34 cellular contexts compared by ENCODE assay signal in genomic region chrX:8358302-8358701, GRCh38.
"Had no signal": no experiment of that assay in that cellular context is flagged by ENCODE, and none has a peak within 500 bp of the region (broad histone marks: within the 10 kb centered on the region; RNA-seq: fewer than 3 reads in every experiment).

No MANE protein-coding gene starts in this region.

- H3K9me3 ChIP-seq: MG63 had no signal

- DNase-seq: Karpas-422, Kasumi-1, MG63, MM.1S, MV-4-11, NCI-H1048, NCI-H1092, NCI-H1092 treated with DMSO at 0.1 percent for 48 hours, NCI-H1105, NCI-H1105 treated with DMSO at 0.1 percent for 48 hours, NCI-H1417, NCI-H1417 treated with DMSO at 0.1 percent for 48 hours, NCI-H1436, NCI-H1436 treated with DMSO at 0.1 percent for 48 hours, NCI-H146, NCI-H1694, NCI-H1694 treated with DMSO at 0.1 percent for 48 hours, NCI-H187, NCI-H187 treated with DMSO at 0.1 percent for 48 hours, NCI-H1930, NCI-H2029, NCI-H2029 treated with DMSO at 0.1 percent for 48 hours, NCI-H2081, NCI-H2081 treated with DMSO at 0.1 percent for 48 hours, NCI-H2107, NCI-H2171, NCI-H2171 treated with DMSO at 0.1 percent for 48 hours, NCI-H2227 treated with DMSO at 0.1 percent for 48 hours, NCI-H226, NCI-H345, NCI-H446, NCI-H446 treated with DMSO at 0.1 percent for 48 hours, NCI-H510A had no signal

- H3K27ac ChIP-seq: KMS-11 had no signal

- H3K4me3 ChIP-seq: MG63 had no signal

- H3K27me3 ChIP-seq: MG63 had no signal

- H3K36me3 ChIP-seq: MG63 had no signal
